In the genomic region with DNA sequence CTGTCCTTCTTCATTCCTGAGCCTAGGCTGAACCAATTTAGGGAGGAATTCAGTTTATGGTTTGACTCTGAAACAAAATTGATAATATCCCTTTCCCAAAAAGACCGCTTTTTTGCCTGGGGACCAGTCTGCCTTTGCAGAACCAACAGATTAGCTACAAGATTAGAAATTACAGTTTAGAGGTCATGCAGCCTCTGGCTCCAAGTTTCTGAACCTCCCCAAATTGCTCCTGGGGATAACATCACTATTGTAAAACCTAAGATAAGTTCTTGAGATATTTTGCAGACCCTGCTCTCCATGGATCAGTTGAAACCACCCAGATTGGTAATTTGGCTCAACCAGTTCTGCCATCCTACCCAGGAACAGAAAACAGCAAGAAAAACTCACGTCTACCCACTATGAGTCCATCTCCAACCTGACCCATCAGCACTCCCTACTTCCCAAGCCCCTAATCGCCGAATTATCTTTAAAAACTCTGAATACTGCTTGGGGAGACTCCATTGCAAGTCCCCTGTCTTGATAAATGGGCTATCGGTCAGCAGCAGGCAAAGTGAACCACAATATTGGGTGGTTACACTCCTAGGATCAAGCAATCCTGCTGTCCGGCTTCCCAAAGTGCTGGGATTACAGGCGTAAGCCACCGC, we compare ENCODE assay signal across 8 cellular contexts. TPM values are rescaled to one million over a fixed set of nuclear protein-coding genes. Genes with fewer than 3 reads are reported as not detected.
DNase-seq lines count a peak whose midpoint lies in the region; ATAC-seq and TF ChIP-seq lines count a peak whose summit lies in the region.

No MANE protein-coding gene starts in this region.

- H3K27me3 ChIP-seq in adrenal gland = no peaks in the 10 kb centered on the region
- no peaks in the 10 kb centered on the region for H3K27me3 ChIP-seq in layer of hippocampus (ENCODE audit: control insufficient read depth, insufficient read depth, low read length)
- H3K27me3 ChIP-seq in tibial artery = no peaks in the 10 kb centered on the region

- H3K4me3 ChIP-seq in adrenal gland (peak overlapping the region in 3 of 4 donors; percentile 59 to 84 (median 64)), tibial artery (peak overlapping the region; percentile 59 to 62)

- ATAC-seq in Right ventricle myocardium inferior (peak; percentile 44), HG03159 (IDR thresholded peaks at IDR 0.05; ENCODE audit: unreplicated experiment) (peak; percentile 16), GM18520 (IDR thresholded peaks at IDR 0.05; ENCODE audit: unreplicated experiment) (no peak)

- H3K27ac ChIP-seq in adrenal gland (peak overlapping the region in 4 of 5 donors; percentile 73 to 89 (median 84)), layer of hippocampus (ENCODE audit: low read depth, low read length) (peak overlapping the region; percentile 78), tibial artery (peak overlapping the region; percentile 52 to 84)

- DNase-seq in Right ventricle myocardium inferior (ENCODE audit: missing footprints) (no peak), cardiac septum (ENCODE audit: low spot score) (no peak), adrenal gland (no peak), tibial artery (no peak)
- DNase-seq in activated CD8-positive, alpha-beta memory T cell treated with anti-CD3 and anti-CD28 coated beads, Interleukin-2, amount 50 U/mL, for 48 hours = no peak

- H3K36me3 ChIP-seq in adrenal gland (replicated peaks in 1 of 2) (peaks cover 0 to 7% of the 10 kb centered on the region in 2 donors), tibial artery (peaks cover 5 to 8% (median 6%) of the 10 kb centered on the region in 3 donors)

- H3K9me3 ChIP-seq in adrenal gland (replicated peaks in 1 of 3) (no peaks in the 10 kb centered on the region), tibial artery (no peaks in the 10 kb centered on the region)

- intact Hi-C loops in Right ventricle myocardium inferior (cut with DNase I) = no loop called here
- intact Hi-C loops in cardiac septum (cut with DNase I) = no loop called here
- intact Hi-C loops in adrenal gland (cut with DNase I) = no loop called here
- intact Hi-C loops in tibial artery (cut with DNase I; ENCODE audit: low total_unique reads) = loop anchor here (2.0 kb wide), 1 partner anchor 61 kb away; a partner anchor contains a TSS

- no peak for TF ChIP-seq POLR2A in adrenal gland (IDR thresholded peaks at IDR 0.05)

- TF ChIP-seq CTCF in adrenal gland (IDR thresholded peaks at IDR 0.05) = no peak
- TF ChIP-seq CTCF in tibial artery (IDR thresholded peaks at IDR 0.05) = no peak

- 11 to 18% (median 14%) methylated on average over 8 of the region's 8 CpGs for WGBS in adrenal gland, 4 donors

- peaks cover 28 to 38% of the 10 kb centered on the region in 2 donors for H3K4me1 ChIP-seq in adrenal gland (replicated peaks in 1 of 2)
- peaks cover 0 to 44% (median 33%) of the 10 kb centered on the region in 4 donors for H3K4me1 ChIP-seq in tibial artery

RNA-seq across cellular contexts. Expression of a gene that starts 0.6 kb away (rescaled TPM):
- 55.6 TPM for total RNA-seq in Right ventricle myocardium inferior
- 62.1 TPM for total RNA-seq in cardiac septum
- total RNA-seq in adrenal gland = 100 to 1,000 TPM in 1 of 8 donors, 10 to 100 TPM in 7; 37.6 to 108 (median 77.4) TPM
- 100 to 1,000 TPM in 1 of 3 donors, 10 to 100 TPM in 2; 46.2 to 170 (median 91.9) TPM for polyA plus RNA-seq in adrenal gland

RNA-seq across cellular contexts. Expression of a gene that starts 11.2 kb away (rescaled TPM):
- total RNA-seq in Right ventricle myocardium inferior (0.35 TPM), cardiac septum (0.81 TPM), adrenal gland (under 1 TPM in 6 of 8 donors, not detected in 2; 0.14 to 0.32 (median 0.17) TPM)
- under 1 TPM; 0.07 to 0.32 (median 0.27) TPM for polyA plus RNA-seq in adrenal gland
